Comparison of ENCODE assay signal across 20 cellular contexts in the genomic region with DNA sequence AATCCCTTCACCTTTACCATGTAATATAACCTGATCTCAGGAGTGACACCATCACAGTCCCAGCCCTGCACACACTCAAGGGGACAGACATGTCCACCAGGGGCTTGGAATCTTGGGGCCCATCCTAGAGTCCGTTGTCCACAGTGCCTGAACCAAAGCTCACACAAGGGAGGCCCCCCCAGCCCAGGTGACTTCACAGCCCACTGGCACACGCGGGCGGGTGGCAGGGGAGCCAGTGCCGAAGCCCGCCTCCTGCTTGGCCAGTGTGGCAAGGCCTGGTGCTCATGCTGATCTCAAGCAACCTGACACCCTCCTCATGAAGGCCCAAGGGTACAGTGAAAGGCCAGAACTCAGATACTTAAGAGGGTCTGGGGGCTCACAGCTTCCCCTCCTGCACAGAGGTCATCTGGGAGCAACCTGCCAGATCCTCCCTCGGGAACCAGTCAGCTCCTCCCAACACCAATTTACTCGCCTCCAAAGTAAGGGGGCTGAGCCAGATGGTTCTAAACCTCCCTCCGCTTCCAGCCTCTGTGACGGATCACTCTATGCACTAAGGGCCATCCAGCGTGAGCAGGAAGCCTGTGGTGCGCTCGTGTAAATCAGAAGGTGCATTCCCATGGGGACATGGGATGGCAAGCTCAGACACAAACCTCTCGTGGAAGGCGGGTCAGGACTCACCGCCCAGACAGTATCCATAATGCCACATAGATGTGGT. TPM values are rescaled to one million over a fixed set of nuclear protein-coding genes. Genes with fewer than 3 reads are reported as not detected.
A peak's percentile ranks its signal among the peaks of the same experiment; 100 is the strongest.
DNase-seq lines count a peak whose midpoint lies in the region; ATAC-seq and TF ChIP-seq lines count a peak whose summit lies in the region.
"Had no signal": no experiment of that assay in that cellular context is flagged by ENCODE, and none has a peak within 500 bp of the region (broad histone marks: within the 10 kb centered on the region; RNA-seq: fewer than 3 reads in every experiment).

No MANE protein-coding gene starts in this region.

- H3K36me3 ChIP-seq in endodermal cell (ENCODE audit: control insufficient read depth, insufficient read depth, low read length): peaks cover 25% of the 10 kb centered on the region
- H3K36me3 ChIP-seq in neuronal stem cell (replicated peaks in 1 of 2; ENCODE audit: control insufficient read depth in 2 of 2, insufficient read depth in 2 of 2, low read length in 2 of 2): no peaks in the 10 kb centered on the region
- H3K36me3 ChIP-seq: right atrium auricular region, SJSA1 had no signal

- H3K9me3 Mint-ChIP-seq in endodermal cell: peaks cover 4% of the 10 kb centered on the region
- H3K9me3 Mint-ChIP-seq: activated T-helper 1 cell treated with anti-CD3 and anti-CD28 coated beads, Interleukin-12 subunit alpha, Interleukin-12 subunit beta, Interleukin-2, Interleukin-4 antibody, amounts not matched to agents 30 ng/mL and 10 ng/mL and 1 ng/mL, durations not matched to agents 14 hours and 24 hours and 36 hours; natural killer cell treated with Interleukin-12 subunit alpha and Interleukin-12 subunit beta and Interleukin-15 and Interleukin-18, amount 100 ng/mL, for 72 hours had no signal

- no peaks in the 10 kb centered on the region for H3K27me3 Mint-ChIP-seq in endodermal cell (ENCODE audit: insufficient read depth)

- peaks cover 10% of the 10 kb centered on the region for H3K36me3 Mint-ChIP-seq in endodermal cell (ENCODE audit: low read depth)
- H3K36me3 Mint-ChIP-seq: natural killer cell treated with Interleukin-12 subunit alpha and Interleukin-12 subunit beta and Interleukin-15 and Interleukin-18, amount 100 ng/mL, for 72 hours had no signal

- no peak overlapping the region for H2BK12ac ChIP-seq in neuronal stem cell (ENCODE audit: low read length)

- WGBS in endodermal cell (ENCODE audit: insufficient coverage in 1 of 2, insufficient read length in 1 of 2), 2 experiments: 75 to 79% methylated on average over 16 of the region's 16 CpGs
- no CpG with 5 or more reads among the region's 16 CpGs for WGBS in neuronal stem cell (ENCODE audit: extremely low coverage in 2 of 2, insufficient read length in 2 of 2, insufficient replicate concordance in 1 of 2), 2 donors

- no peak overlapping the region for H4K91ac ChIP-seq in neuronal stem cell (ENCODE audit: low read depth, low read length, poor library complexity)

- no peak for TF ChIP-seq CTCF in C4-2B (conservative IDR thresholded peaks at IDR 0.05)
- peak; percentile 28 for TF ChIP-seq CTCF in endodermal cell (conservative IDR thresholded peaks at IDR 0.05)

- H3K27ac ChIP-seq in C4-2B: peak overlapping the region; percentile 66
- H3K27ac ChIP-seq in endodermal cell (ENCODE audit: low read depth, low read length): peak overlapping the region; percentile 82
- no peak overlapping the region for H3K27ac ChIP-seq in neuronal stem cell (replicated peaks; ENCODE audit: low read length)
- H3K27ac ChIP-seq: SJSA1 had no signal

- no peaks in the 10 kb centered on the region for H3K27me3 ChIP-seq in endodermal cell (ENCODE audit: control insufficient read depth, insufficient read depth, low read length, poor library complexity, severe bottlenecking)
- peaks cover 0 to 11% (median 9%) of the 10 kb centered on the region in 3 experiments for H3K27me3 ChIP-seq in neuronal stem cell (ENCODE audit: control insufficient read depth in 3 of 3, insufficient read depth in 3 of 3, low read depth in 1 of 3, low read length in 3 of 3)
- H3K27me3 ChIP-seq: right atrium auricular region, SJSA1 had no signal

- peak overlapping the region; percentile 36 for H3K18ac ChIP-seq in neuronal stem cell (ENCODE audit: low read length)

- H2BK120ac ChIP-seq in neuronal stem cell (ENCODE audit: low read depth, low read length): no peak overlapping the region

- H3K4ac ChIP-seq in neuronal stem cell (ENCODE audit: low read length): no peak overlapping the region

- H3K9ac ChIP-seq in endodermal cell (ENCODE audit: extremely low read depth, low read length, poor library complexity, severe bottlenecking) (peak overlapping the region; percentile 68), neuronal stem cell (ENCODE audit: low read depth, low read length, poor library complexity) (no peak overlapping the region)

- H2BK5ac ChIP-seq in neuronal stem cell (ENCODE audit: low read length): no peak overlapping the region

- peak overlapping the region; percentile 39 for H2AK5ac ChIP-seq in neuronal stem cell (ENCODE audit: low read depth, low read length)

- DNase-seq in NCI-H1694 treated with DMSO at 0.1 percent for 48 hours (lab: John Stamatoyannopoulos, UW) (peak; percentile 14), endodermal cell (peak; percentile 82), neuronal stem cell (ENCODE audit: low spot score) (no peak)
- DNase-seq in activated T-cell treated with anti-CD3 and anti-CD28 coated beads, Interleukin-2, amount 50 U/mL, for 48 hours: no peak
- DNase-seq: activated CD4-positive, alpha-beta T cell treated with anti-CD3 and anti-CD28 coated beads, Interleukin-2, amount 50 U/mL, for 4 hours; erythroblast; GOT3; hypothalamus; left ventricle myocardium superior; stimulated activated CD4-positive, alpha-beta T cell treated with anti-CD3 and anti-CD28 coated beads, Interleukin-2, amount 100 ng/mL, for 24 hours had no signal

- H3K4me1 Mint-ChIP-seq in endodermal cell: peaks cover 60% of the 10 kb centered on the region

- no peak overlapping the region for H3K4me2 ChIP-seq in neuronal stem cell (ENCODE audit: insufficient read depth, low read length, poor library complexity, severe bottlenecking)

- peak overlapping the region; percentile 94 for H3K27ac Mint-ChIP-seq in endodermal cell
- H3K27ac Mint-ChIP-seq: activated T-helper 1 cell treated with anti-CD3 and anti-CD28 coated beads, Interleukin-12 subunit alpha, Interleukin-12 subunit beta, Interleukin-2, Interleukin-4 antibody, amounts not matched to agents 30 ng/mL and 10 ng/mL and 1 ng/mL, durations not matched to agents 14 hours and 24 hours and 36 hours; natural killer cell treated with Interleukin-12 subunit alpha and Interleukin-12 subunit beta and Interleukin-15 and Interleukin-18, amount 100 ng/mL, for 72 hours had no signal

- no peak overlapping the region for H3K14ac ChIP-seq in neuronal stem cell (ENCODE audit: low read length)

- H3K4me3 ChIP-seq in endodermal cell (ENCODE audit: low read length): peak overlapping the region; percentile 55
- H3K4me3 ChIP-seq in neuronal stem cell (ENCODE audit: low read length in 2 of 2): no peak overlapping the region
- H3K4me3 ChIP-seq: right atrium auricular region, SJSA1 had no signal

- no peak overlapping the region for H2BK15ac ChIP-seq in neuronal stem cell (ENCODE audit: low read length)

- TF ChIP-seq POLR2A in GM18505 (IDR thresholded peaks at IDR 0.05; ENCODE audit: borderline replicate concordance, extremely low read depth, insufficient read depth, insufficient read length): no peak

- H3K23ac ChIP-seq in neuronal stem cell (ENCODE audit: low read depth, low read length, poor library complexity): no peak overlapping the region

- peak overlapping the region; percentile 41 for H3K4me3 Mint-ChIP-seq in endodermal cell
- H3K4me3 Mint-ChIP-seq: activated T-helper 1 cell treated with anti-CD3 and anti-CD28 coated beads, Interleukin-12 subunit alpha, Interleukin-12 subunit beta, Interleukin-2, Interleukin-4 antibody, amounts not matched to agents 30 ng/mL and 10 ng/mL and 1 ng/mL, durations not matched to agents 14 hours and 24 hours and 36 hours; natural killer cell treated with Interleukin-12 subunit alpha and Interleukin-12 subunit beta and Interleukin-15 and Interleukin-18, amount 100 ng/mL, for 72 hours had no signal

- ATAC-seq in HG03097 (IDR thresholded peaks at IDR 0.05; ENCODE audit: low FRiP score, unreplicated experiment): no peak
- ATAC-seq in GM18505 (IDR thresholded peaks at IDR 0.05; ENCODE audit: unreplicated experiment): no peak
- ATAC-seq in HG03045 (IDR thresholded peaks at IDR 0.05; ENCODE audit: unreplicated experiment): no peak

- H3K79me1 ChIP-seq in neuronal stem cell (ENCODE audit: low read depth, low read length): no peaks in the 10 kb centered on the region

- no peak overlapping the region for H2AFZ ChIP-seq in neuronal stem cell (ENCODE audit: low read length)

- no peak overlapping the region for H4K8ac ChIP-seq in neuronal stem cell (ENCODE audit: low read depth, low read length)

- H3K9me3 ChIP-seq in endodermal cell (ENCODE audit: control insufficient read depth, low read length): no peaks in the 10 kb centered on the region
- H3K9me3 ChIP-seq in neuronal stem cell (replicated peaks in 1 of 2; ENCODE audit: control insufficient read depth in 2 of 2, insufficient read depth in 1 of 2, low read depth in 1 of 2, low read length in 2 of 2): no peaks in the 10 kb centered on the region
- H3K9me3 ChIP-seq: right atrium auricular region, SJSA1 had no signal

- H3K4me1 ChIP-seq in endodermal cell (ENCODE audit: control insufficient read depth, insufficient read depth, low read length) (peaks cover 21% of the 10 kb centered on the region), neuronal stem cell (ENCODE audit: control insufficient read depth in 2 of 2, insufficient read depth in 1 of 2, low read depth in 1 of 2, low read length in 2 of 2) (peaks cover 5 to 18% of the 10 kb centered on the region in 2 donors)

RNA-seq across cellular contexts. Expression of a gene that starts 3.2 kb away (rescaled TPM):
- total RNA-seq in endodermal cell: 100 to 1,000 TPM; 235 to 369 TPM
- polyA plus RNA-seq in endodermal cell (2013, experiment 1 of 2): 37.5 TPM
- polyA plus RNA-seq in endodermal cell (2013, experiment 2 of 2): 35.9 TPM
- 0.15 TPM for polyA plus RNA-seq in neuronal stem cell (2013, experiment 1 of 2)
- not detected for polyA plus RNA-seq in neuronal stem cell (2013, experiment 2 of 2)
- total RNA-seq: activated T-helper 1 cell treated with anti-CD3 and anti-CD28 coated beads, Interleukin-12 subunit alpha, Interleukin-12 subunit beta, Interleukin-2, Interleukin-4 antibody, amounts not matched to agents 30 ng/mL and 10 ng/mL and 1 ng/mL, durations not matched to agents 14 hours and 24 hours and 36 hours; natural killer cell treated with Interleukin-12 subunit alpha and Interleukin-12 subunit beta and Interleukin-15 and Interleukin-18, amount 100 ng/mL, for 72 hours had no signal

RNA-seq across cellular contexts. Expression of a gene that starts 27.4 kb away (rescaled TPM):
- not detected for total RNA-seq in endodermal cell
- polyA plus RNA-seq in endodermal cell (2013, experiment 1 of 2): not detected
- not detected for polyA plus RNA-seq in endodermal cell (2013, experiment 2 of 2)
- polyA plus RNA-seq in neuronal stem cell (2013, experiment 1 of 2): not detected
- polyA plus RNA-seq in neuronal stem cell (2013, experiment 2 of 2): not detected
- total RNA-seq: activated T-helper 1 cell treated with anti-CD3 and anti-CD28 coated beads, Interleukin-12 subunit alpha, Interleukin-12 subunit beta, Interleukin-2, Interleukin-4 antibody, amounts not matched to agents 30 ng/mL and 10 ng/mL and 1 ng/mL, durations not matched to agents 14 hours and 24 hours and 36 hours; left ventricle myocardium superior; natural killer cell treated with Interleukin-12 subunit alpha and Interleukin-12 subunit beta and Interleukin-15 and Interleukin-18, amount 100 ng/mL, for 72 hours; right atrium auricular region; SJSA1; ureter had no signal
- polyA plus RNA-seq: adipose tissue had no signal

RNA-seq across cellular contexts. Expression of a gene that starts 33.6 kb away (rescaled TPM):
- total RNA-seq in endodermal cell: 100 to 1,000 TPM; 102 to 132 TPM
- polyA plus RNA-seq in endodermal cell (2013, experiment 1 of 2): 54.2 TPM
- 58.4 TPM for polyA plus RNA-seq in endodermal cell (2013, experiment 2 of 2)
- 30.3 TPM for polyA plus RNA-seq in neuronal stem cell (2013, experiment 1 of 2)
- 33.9 TPM for polyA plus RNA-seq in neuronal stem cell (2013, experiment 2 of 2)

Comparison
In these comparisons a context has a peak if more than half of its experiments do, and no peak if none do; other contexts are left out.
1. DNase-seq: peak in NCI-H1694 treated with DMSO at 0.1 percent for 48 hours (single experiment) and endodermal cell (single experiment); none in neuronal stem cell (single experiment) and activated T-cell treated with anti-CD3 and anti-CD28 coated beads, Interleukin-2, amount 50 U/mL, for 48 hours (0 of 2).